8 cellular contexts compared by ENCODE assay signal in the genomic region with DNA sequence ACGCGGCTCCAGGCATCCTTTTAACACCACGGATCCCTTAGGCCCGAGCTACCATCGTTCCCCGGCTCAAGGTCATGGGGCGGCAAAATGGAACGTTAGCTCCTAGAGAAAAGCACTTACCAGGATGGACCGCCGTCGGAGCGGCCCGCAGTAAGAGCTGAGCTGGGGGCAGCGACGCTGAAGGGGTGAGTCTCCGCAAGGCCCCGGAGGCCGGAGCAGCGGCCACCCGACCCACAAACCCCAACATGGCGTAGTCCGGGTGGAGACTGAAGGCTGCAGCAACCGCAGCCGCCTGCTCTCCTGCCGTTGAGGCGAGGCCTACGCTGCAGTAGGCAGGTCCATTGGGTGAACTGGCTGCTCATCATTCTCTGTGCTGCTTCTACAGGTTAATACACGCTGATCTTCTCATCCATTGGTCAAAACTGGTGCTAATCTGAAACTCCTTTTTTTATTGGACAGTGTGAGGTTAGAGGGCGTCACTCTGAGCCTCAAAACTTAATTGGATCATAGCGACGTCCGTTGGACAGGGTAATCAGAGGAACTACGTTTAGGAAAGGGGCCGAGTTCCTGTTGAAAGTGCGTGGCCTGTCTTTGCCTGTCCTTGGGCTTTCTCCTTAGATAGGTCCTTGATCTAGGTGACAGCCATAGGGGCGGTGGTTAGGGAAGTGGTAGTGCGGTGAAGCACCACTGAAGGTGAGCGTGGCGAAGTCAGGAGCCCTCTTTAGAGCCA. TPM values are rescaled to one million over a fixed set of nuclear protein-coding genes. Genes with fewer than 3 reads are reported as not detected.
A peak's percentile ranks its signal among the peaks of the same experiment; 100 is the strongest.
DNase-seq lines count a peak whose midpoint lies in the region; ATAC-seq and TF ChIP-seq lines count a peak whose summit lies in the region.

A gene (minus strand): TSS at position 268 of the 730 bp plus-strand sequence. CDS start 21 bp downstream, at position 247.

- no peak for TF ChIP-seq CTCF in lung (IDR thresholded peaks at IDR 0.05; ENCODE audit: control extremely low read depth, extremely low read depth)

- H3K4me3 Mint-ChIP-seq in CD8-positive, alpha-beta memory T cell, result peak within 1 kb of the TSS; percentile 79 to 99 (median 93)

- POLR2A ChIA-PET in CD8-positive, alpha-beta memory T cell (lab: Charles Lee), result interaction anchor here (0.7 to 3.3 kb wide), 10 partner anchors 10 to 466 kb away, joined by 3 to 54 read pairs (median 12); a partner anchor contains a TSS

- H3K4me1 ChIP-seq in CD8-positive, alpha-beta memory T cell (ENCODE audit: insufficient read depth, low read length), result peaks cover 23% of the 10 kb centered on the region
- peaks cover 0 to 7% of the 10 kb centered on the region in 2 donors for H3K4me1 ChIP-seq in lung (ENCODE audit: control insufficient read depth in 2 of 2, insufficient read depth in 2 of 2, low read length in 2 of 2)

- H3K4me3 ChIP-seq in CD8-positive, alpha-beta memory T cell (ENCODE audit: low read length), result peak within 1 kb of the TSS; percentile 100
- peak within 1 kb of the TSS; percentile 93 for H3K4me3 ChIP-seq in lung

- WGBS in lung, 2 donors, result 0 to 4% methylated on average over 39 of the region's 39 CpGs

- H3K36me3 Mint-ChIP-seq in CD8-positive, alpha-beta memory T cell, result peaks cover 1 to 44% (median 15%) of the 10 kb centered on the region in 3 donors

- H3K27me3 Mint-ChIP-seq in CD8-positive, alpha-beta memory T cell, result no peaks in the 10 kb centered on the region

- CTCF ChIA-PET in CD8-positive, alpha-beta memory T cell (lab: Charles Lee), result interaction anchor here (0.6 to 2.4 kb wide), 6 partner anchors 9 to 44 kb away, joined by 3 to 15 read pairs (median 8); no protein-coding TSS in a partner anchor

- H3K9me3 ChIP-seq in CD8-positive, alpha-beta memory T cell (ENCODE audit: low read length), result no peaks in the 10 kb centered on the region
- no peaks in the 10 kb centered on the region for H3K9me3 ChIP-seq in lung (ENCODE audit: control insufficient read depth in 2 of 2, insufficient read depth in 1 of 2, low read length in 1 of 2)

- peak within 1 kb of the TSS; percentile 76 to 100 (median 98) for H3K27ac Mint-ChIP-seq in CD8-positive, alpha-beta memory T cell

- no peaks in the 10 kb centered on the region for H3K27me3 ChIP-seq in CD8-positive, alpha-beta memory T cell (ENCODE audit: insufficient read depth, low read length, poor library complexity, severe bottlenecking)
- H3K27me3 ChIP-seq in lung (ENCODE audit: control insufficient read depth, insufficient read depth), result no peaks in the 10 kb centered on the region

- H3K9me3 Mint-ChIP-seq in CD8-positive, alpha-beta memory T cell, result no peaks in the 10 kb centered on the region

- H3K27ac ChIP-seq in CD8-positive, alpha-beta memory T cell (ENCODE audit: low read depth, low read length), result peak within 1 kb of the TSS; percentile 98
- peak within 1 kb of the TSS; percentile 95 to 98 for H3K27ac ChIP-seq in lung (ENCODE audit: low read depth in 1 of 2, low read length in 1 of 2)

- peak; percentile 85 to 96 (median 94) for DNase-seq in CD8-positive, alpha-beta memory T cell
- DNase-seq in HS-5 (ENCODE audit: low read depth) (peak; percentile 100), lung (ENCODE audit: low spot score) (peak; percentile 98)
- DNase-seq in NK-92 treated with Interleukin-12 subunit alpha and Interleukin-12 subunit beta, amount 100 ng/mL, for 24 hours (lab: John Stamatoyannopoulos, UW), result peak; percentile 84
- DNase-seq in activated CD8-positive, alpha-beta memory T cell treated with anti-CD3 and anti-CD28 coated beads for 24 hours, result peak; percentile 90
- DNase-seq in effector CD8-positive, alpha-beta T cell (lab: John Stamatoyannopoulos, UW), result peak; percentile 83
- peak; percentile 63 to 80 (median 79) for DNase-seq in stimulated activated CD4-positive, alpha-beta T cell treated with anti-CD3 and anti-CD28 coated beads, TNF-alpha, amount 100 ng/mL, for 4 hours (ENCODE audit: low read depth in 3 of 3)

- peaks cover 28 to 39% (median 39%) of the 10 kb centered on the region in 3 donors for H3K4me1 Mint-ChIP-seq in CD8-positive, alpha-beta memory T cell

- ATAC-seq in GM19468 (IDR thresholded peaks at IDR 0.05; ENCODE audit: extremely low read depth, unreplicated experiment), result peak; percentile 99
- ATAC-seq in lung (ENCODE audit: insufficient read depth, low FRiP score), result peak; percentile 98

- peaks cover 18% of the 10 kb centered on the region for H3K36me3 ChIP-seq in CD8-positive, alpha-beta memory T cell (ENCODE audit: insufficient read depth, low read length)
- peaks cover 18 to 19% of the 10 kb centered on the region in 2 donors for H3K36me3 ChIP-seq in lung (ENCODE audit: control insufficient read depth in 2 of 2, insufficient read depth in 2 of 2, low read length in 2 of 2)

RNA-seq across cellular contexts. Expression of the gene that starts here (rescaled TPM):
- 100 to 1,000 TPM; 925 to 960 TPM for total RNA-seq in CD8-positive, alpha-beta memory T cell
- polyA plus RNA-seq in CD8-positive, alpha-beta memory T cell, result 828 TPM
- total RNA-seq in lung, result 100 to 1,000 TPM; 249 to 529 TPM
- polyA plus RNA-seq in lung, result 100 to 1,000 TPM; 216 to 537 TPM

Comparison
In these comparisons a context has a peak if more than half of its experiments do, and no peak if none do; other contexts are left out.
1. Peak in every context shown above with its lines: DNase-seq, ATAC-seq, H3K4me3 ChIP-seq and H3K27ac ChIP-seq.